ENCODE assay signal across 28 cellular contexts in genomic region chr2:60891175-60891574, GRCh38. TPM values are rescaled to one million over a fixed set of nuclear protein-coding genes. Genes with fewer than 3 reads are reported as not detected.
DNase-seq lines count a peak whose midpoint lies in the region; ATAC-seq, FAIRE-seq and TF ChIP-seq lines count a peak whose summit lies in the region.
"Had no signal": no experiment of that assay in that cellular context is flagged by ENCODE, and none has a peak within 500 bp of the region (broad histone marks: within the 10 kb centered on the region; RNA-seq: fewer than 3 reads in every experiment).

No MANE protein-coding gene starts in this region.

- no peak for FAIRE-seq in kidney (lab: Jason Lieb, UNC)
- FAIRE-seq: HepG2, TTC549 had no signal

- no peak overlapping the region for H3K27ac Mint-ChIP-seq in activated CD4-positive, alpha-beta memory T cell treated with anti-CD3 and anti-CD28 coated beads for 36 hours
- no peak overlapping the region for H3K27ac Mint-ChIP-seq in activated CD4-positive, alpha-beta memory T cell treated with anti-CD3 and anti-CD28 coated beads, Interleukin-2, amount 10 ng/mL, durations not matched to agents 7 days and 5 days
- peak overlapping the region; percentile 77 for H3K27ac Mint-ChIP-seq in activated T-helper 2 cell treated with anti-CD3 and anti-CD28 coated beads, Interferon-gamma antibody, Interleukin-2, Interleukin-4, amounts not matched to agents 10 μg/mL and 5 μg/mL and 100 μg/mL, durations not matched to agents 14 hours and 24 hours and 36 hours
- peak overlapping the region; percentile 38 for H3K27ac Mint-ChIP-seq in stimulated activated effector memory CD8-positive, alpha-beta T cell treated with anti-CD3 and anti-CD28 coated beads, Interleukin-12 subunit alpha, Interleukin-12 subunit beta, amount 100 ng/mL, for 72 hours

- H3K9me3 ChIP-seq in kidney (ENCODE audit: control insufficient read depth in 1 of 2, low read length in 2 of 2): no peaks in the 10 kb centered on the region
- H3K9me3 ChIP-seq: BLaER1, body of pancreas, colonic mucosa, prostate gland, testis had no signal

- POLR2A ChIA-PET in activated CD4-positive, alpha-beta memory T cell treated with anti-CD3 and anti-CD28 coated beads for 36 hours (lab: Charles Lee): interaction anchor here (0.6 to 1.4 kb wide), 2 partner anchors 9 to 18 kb away, joined by 3 to 7 read pairs; partner anchors contain the start of gene REL
- POLR2A ChIA-PET in activated CD4-positive, alpha-beta memory T cell treated with anti-CD3 and anti-CD28 coated beads, Interleukin-2, amount 10 ng/mL, durations not matched to agents 7 days and 5 days (lab: Charles Lee): interaction anchor here (0.6 kb wide), 1 partner anchor 8 kb away, joined by 3 read pairs; no protein-coding TSS in a partner anchor

- no peaks in the 10 kb centered on the region for H3K27me3 Mint-ChIP-seq in activated CD4-positive, alpha-beta memory T cell treated with anti-CD3 and anti-CD28 coated beads for 36 hours
- H3K27me3 Mint-ChIP-seq in activated CD4-positive, alpha-beta memory T cell treated with anti-CD3 and anti-CD28 coated beads, Interleukin-2, amount 10 ng/mL, durations not matched to agents 7 days and 5 days: no peaks in the 10 kb centered on the region
- no peaks in the 10 kb centered on the region for H3K27me3 Mint-ChIP-seq in activated T-helper 2 cell treated with anti-CD3 and anti-CD28 coated beads, Interferon-gamma antibody, Interleukin-2, Interleukin-4, amounts not matched to agents 10 μg/mL and 5 μg/mL and 100 μg/mL, durations not matched to agents 14 hours and 24 hours and 36 hours (ENCODE audit: low read depth)

- H3K9ac ChIP-seq in kidney (ENCODE audit: low read length in 2 of 2): no peak overlapping the region
- H3K9ac ChIP-seq: BLaER1, GM23248 had no signal

- peaks cover 52% of the 10 kb centered on the region for H3K36me3 Mint-ChIP-seq in activated CD4-positive, alpha-beta memory T cell treated with anti-CD3 and anti-CD28 coated beads for 36 hours
- H3K36me3 Mint-ChIP-seq in activated CD4-positive, alpha-beta memory T cell treated with anti-CD3 and anti-CD28 coated beads, Interleukin-2, amount 10 ng/mL, durations not matched to agents 7 days and 5 days (ENCODE audit: low read depth): peaks cover 44% of the 10 kb centered on the region
- peaks cover 79% of the 10 kb centered on the region for H3K36me3 Mint-ChIP-seq in activated T-helper 2 cell treated with anti-CD3 and anti-CD28 coated beads, Interferon-gamma antibody, Interleukin-2, Interleukin-4, amounts not matched to agents 10 μg/mL and 5 μg/mL and 100 μg/mL, durations not matched to agents 14 hours and 24 hours and 36 hours (ENCODE audit: low read depth)
- H3K36me3 Mint-ChIP-seq in stimulated activated effector memory CD8-positive, alpha-beta T cell treated with anti-CD3 and anti-CD28 coated beads, Interleukin-12 subunit alpha, Interleukin-12 subunit beta, amount 100 ng/mL, for 72 hours: peaks cover 84% of the 10 kb centered on the region

- CTCF ChIA-PET in activated CD4-positive, alpha-beta memory T cell treated with anti-CD3 and anti-CD28 coated beads for 36 hours (lab: Charles Lee): interaction anchor here (0.7 kb wide), 1 partner anchor 86 kb away, joined by 7 read pairs; no protein-coding TSS in a partner anchor
- CTCF ChIA-PET in activated CD4-positive, alpha-beta memory T cell treated with anti-CD3 and anti-CD28 coated beads, Interleukin-2, amount 10 ng/mL, durations not matched to agents 7 days and 5 days (lab: Charles Lee): interaction anchor here (0.7 kb wide), 1 partner anchor 131 kb away, joined by 3 read pairs; no protein-coding TSS in a partner anchor

- peaks cover 4% of the 10 kb centered on the region for H3K9me3 Mint-ChIP-seq in activated CD4-positive, alpha-beta memory T cell treated with anti-CD3 and anti-CD28 coated beads for 36 hours
- H3K9me3 Mint-ChIP-seq in activated CD4-positive, alpha-beta memory T cell treated with anti-CD3 and anti-CD28 coated beads, Interleukin-2, amount 10 ng/mL, durations not matched to agents 7 days and 5 days: no peaks in the 10 kb centered on the region
- peaks cover 4% of the 10 kb centered on the region for H3K9me3 Mint-ChIP-seq in activated T-helper 2 cell treated with anti-CD3 and anti-CD28 coated beads, Interferon-gamma antibody, Interleukin-2, Interleukin-4, amounts not matched to agents 10 μg/mL and 5 μg/mL and 100 μg/mL, durations not matched to agents 14 hours and 24 hours and 36 hours
- H3K9me3 Mint-ChIP-seq in stimulated activated effector memory CD8-positive, alpha-beta T cell treated with anti-CD3 and anti-CD28 coated beads, Interleukin-12 subunit alpha, Interleukin-12 subunit beta, amount 100 ng/mL, for 72 hours: no peaks in the 10 kb centered on the region
- H3K9me3 Mint-ChIP-seq: neural crest cell had no signal

- H3K4me3 Mint-ChIP-seq in activated CD4-positive, alpha-beta memory T cell treated with anti-CD3 and anti-CD28 coated beads for 36 hours: no peak overlapping the region
- H3K4me3 Mint-ChIP-seq in activated CD4-positive, alpha-beta memory T cell treated with anti-CD3 and anti-CD28 coated beads, Interleukin-2, amount 10 ng/mL, durations not matched to agents 7 days and 5 days: no peak overlapping the region
- H3K4me3 Mint-ChIP-seq in activated T-helper 2 cell treated with anti-CD3 and anti-CD28 coated beads, Interferon-gamma antibody, Interleukin-2, Interleukin-4, amounts not matched to agents 10 μg/mL and 5 μg/mL and 100 μg/mL, durations not matched to agents 14 hours and 24 hours and 36 hours (ENCODE audit: low read depth): peak overlapping the region; percentile 71
- peak overlapping the region; percentile 27 for H3K4me3 Mint-ChIP-seq in stimulated activated effector memory CD8-positive, alpha-beta T cell treated with anti-CD3 and anti-CD28 coated beads, Interleukin-12 subunit alpha, Interleukin-12 subunit beta, amount 100 ng/mL, for 72 hours
- H3K4me3 Mint-ChIP-seq: neural crest cell had no signal

- no peaks in the 10 kb centered on the region for H3K4me1 ChIP-seq in kidney (ENCODE audit: control insufficient read depth in 1 of 2, insufficient read depth in 1 of 2, low read depth in 1 of 2, low read length in 2 of 2)
- H3K4me1 ChIP-seq: BLaER1, colonic mucosa, prostate gland, testis had no signal

- peaks cover 5 to 6% of the 10 kb centered on the region in 2 donors for H3K36me3 ChIP-seq in kidney (ENCODE audit: control insufficient read depth in 1 of 2, insufficient read depth in 2 of 2, low read length in 2 of 2)
- H3K36me3 ChIP-seq: colonic mucosa, prostate gland had no signal

- intact Hi-C loops in activated CD4-positive, alpha-beta memory T cell treated with anti-CD3 and anti-CD28 coated beads for 36 hours (cut with micrococcal nuclease): no loop called here
- intact Hi-C loops in activated T-helper 2 cell treated with anti-CD3 and anti-CD28 coated beads, Interferon-gamma antibody, Interleukin-2, Interleukin-4, amounts not matched to agents 10 μg/mL and 5 μg/mL and 100 μg/mL, durations not matched to agents 14 hours and 24 hours and 36 hours (cut with micrococcal nuclease): loop anchor here (1.0 kb wide), 2 partner anchors 8 kb away; no protein-coding TSS in a partner anchor
- intact Hi-C loops in kidney (cut with DNase I): no loop called here

- H3K4me3 ChIP-seq in kidney (ENCODE audit: low read length in 2 of 2): no peak overlapping the region
- H3K4me3 ChIP-seq: BLaER1, body of pancreas, colonic mucosa, GM23248, prostate gland, testis had no signal

- ATAC-seq in HG02759 (IDR thresholded peaks at IDR 0.05; ENCODE audit: unreplicated experiment) (peak; percentile 52), GM18502 (IDR thresholded peaks at IDR 0.05; ENCODE audit: poor library complexity, unreplicated experiment) (no peak)
- peak; percentile 75 for ATAC-seq in stimulated activated effector memory CD8-positive, alpha-beta T cell treated with anti-CD3 and anti-CD28 coated beads, Interleukin-12 subunit alpha, Interleukin-12 subunit beta, amount 100 ng/mL, for 72 hours
- ATAC-seq: body of pancreas, HepG2 had no signal

- peaks cover 57% of the 10 kb centered on the region for H3K4me1 Mint-ChIP-seq in activated CD4-positive, alpha-beta memory T cell treated with anti-CD3 and anti-CD28 coated beads for 36 hours (ENCODE audit: low read depth)
- peaks cover 35% of the 10 kb centered on the region for H3K4me1 Mint-ChIP-seq in activated CD4-positive, alpha-beta memory T cell treated with anti-CD3 and anti-CD28 coated beads, Interleukin-2, amount 10 ng/mL, durations not matched to agents 7 days and 5 days
- peaks cover 57% of the 10 kb centered on the region for H3K4me1 Mint-ChIP-seq in activated T-helper 2 cell treated with anti-CD3 and anti-CD28 coated beads, Interferon-gamma antibody, Interleukin-2, Interleukin-4, amounts not matched to agents 10 μg/mL and 5 μg/mL and 100 μg/mL, durations not matched to agents 14 hours and 24 hours and 36 hours (ENCODE audit: low read depth)
- H3K4me1 Mint-ChIP-seq in stimulated activated effector memory CD8-positive, alpha-beta T cell treated with anti-CD3 and anti-CD28 coated beads, Interleukin-12 subunit alpha, Interleukin-12 subunit beta, amount 100 ng/mL, for 72 hours: peaks cover 54% of the 10 kb centered on the region
- H3K4me1 Mint-ChIP-seq: neural crest cell had no signal

- H3K27ac ChIP-seq in kidney (ENCODE audit: low read depth in 2 of 2, low read length in 2 of 2): no peak overlapping the region
- H3K27ac ChIP-seq: BLaER1, body of pancreas, colonic mucosa, GM23248, prostate gland, testis had no signal

- DNase-seq in activated CD4-positive, alpha-beta memory T cell treated with anti-CD3 and anti-CD28 coated beads for 36 hours: peak; percentile 20
- DNase-seq in activated CD4-positive, alpha-beta memory T cell treated with anti-CD3 and anti-CD28 coated beads, Interleukin-2, amount 10 ng/mL, durations not matched to agents 7 days and 5 days: no peak
- DNase-seq in activated T-helper 2 cell treated with anti-CD3 and anti-CD28 coated beads, Interferon-gamma antibody, Interleukin-2, Interleukin-4, amounts not matched to agents 10 μg/mL and 5 μg/mL and 100 μg/mL, durations not matched to agents 14 hours and 24 hours and 36 hours (ENCODE audit: low spot score): no peak
- no peak for DNase-seq in stimulated activated effector memory CD8-positive, alpha-beta T cell treated with anti-CD3 and anti-CD28 coated beads, Interleukin-12 subunit alpha, Interleukin-12 subunit beta, amount 100 ng/mL, for 72 hours (ENCODE audit: low spot score in 2 of 2)
- DNase-seq in NCI-H146 (lab: John Stamatoyannopoulos, UW) (no peak), kidney (no peak)
- DNase-seq: activated gamma-delta T cell treated with Interleukin-2 at 50 U/mL for 16 hours; body of pancreas; colonic mucosa; DMS 273 treated with DMSO at 0.1 percent for 48 hours; GDM1; GM23248; hippocampal formation; kidney glomerular epithelial cell; mesenchymal stem cell; MM.1S; NCI-H1694 treated with DMSO at 0.1 percent for 48 hours; NCI-H345; NK-92 treated with Interleukin-12 subunit alpha and Interleukin-12 subunit beta, amount 100 ng/mL, for 24 hours; stimulated activated CD4-positive, alpha-beta T cell treated with anti-CD3 and anti-CD28 coated beads, Interleukin-4, amount 100 ng/mL, for 1 hour; testis had no signal

- no peak for TF ChIP-seq CTCF in kidney (IDR thresholded peaks at IDR 0.05; ENCODE audit: borderline replicate concordance, extremely low read depth, insufficient read depth)

RNA-seq across cellular contexts. Expression of gene REL, which starts 9.8 kb away (rescaled TPM):
- total RNA-seq in activated CD4-positive, alpha-beta memory T cell treated with anti-CD3 and anti-CD28 coated beads for 36 hours: 10 to 100 TPM; 37.1 to 38.1 TPM
- 10 to 100 TPM; 22.9 to 24.0 TPM for total RNA-seq in activated CD4-positive, alpha-beta memory T cell treated with anti-CD3 and anti-CD28 coated beads, Interleukin-2, amount 10 ng/mL, durations not matched to agents 7 days and 5 days
- total RNA-seq in activated T-helper 2 cell treated with anti-CD3 and anti-CD28 coated beads, Interferon-gamma antibody, Interleukin-2, Interleukin-4, amounts not matched to agents 10 μg/mL and 5 μg/mL and 100 μg/mL, durations not matched to agents 14 hours and 24 hours and 36 hours: 118 and 123 TPM in 2 replicates
- 21.8 TPM for total RNA-seq in kidney
- polyA plus RNA-seq in kidney (ENCODE audit: insufficient read depth, low read depth, low replicate concordance): 0.43 TPM

Comparison
In these comparisons a context has a peak if more than half of its experiments do, and no peak if none do; other contexts are left out.
1. H3K27ac Mint-ChIP-seq: peak in activated T-helper 2 cell treated with anti-CD3 and anti-CD28 coated beads, Interferon-gamma antibody, Interleukin-2, Interleukin-4, amounts not matched to agents 10 μg/mL and 5 μg/mL and 100 μg/mL, durations not matched to agents 14 hours and 24 hours and 36 hours (single experiment) and stimulated activated effector memory CD8-positive, alpha-beta T cell treated with anti-CD3 and anti-CD28 coated beads, Interleukin-12 subunit alpha, Interleukin-12 subunit beta, amount 100 ng/mL, for 72 hours (single experiment); none in activated CD4-positive, alpha-beta memory T cell treated with anti-CD3 and anti-CD28 coated beads for 36 hours (single experiment) and activated CD4-positive, alpha-beta memory T cell treated with anti-CD3 and anti-CD28 coated beads, Interleukin-2, amount 10 ng/mL, durations not matched to agents 7 days and 5 days (single experiment).
2. H3K4me3 Mint-ChIP-seq: peak in activated T-helper 2 cell treated with anti-CD3 and anti-CD28 coated beads, Interferon-gamma antibody, Interleukin-2, Interleukin-4, amounts not matched to agents 10 μg/mL and 5 μg/mL and 100 μg/mL, durations not matched to agents 14 hours and 24 hours and 36 hours (single experiment) and stimulated activated effector memory CD8-positive, alpha-beta T cell treated with anti-CD3 and anti-CD28 coated beads, Interleukin-12 subunit alpha, Interleukin-12 subunit beta, amount 100 ng/mL, for 72 hours (single experiment); none in activated CD4-positive, alpha-beta memory T cell treated with anti-CD3 and anti-CD28 coated beads for 36 hours (single experiment) and activated CD4-positive, alpha-beta memory T cell treated with anti-CD3 and anti-CD28 coated beads, Interleukin-2, amount 10 ng/mL, durations not matched to agents 7 days and 5 days (single experiment).